In the genomic region with DNA sequence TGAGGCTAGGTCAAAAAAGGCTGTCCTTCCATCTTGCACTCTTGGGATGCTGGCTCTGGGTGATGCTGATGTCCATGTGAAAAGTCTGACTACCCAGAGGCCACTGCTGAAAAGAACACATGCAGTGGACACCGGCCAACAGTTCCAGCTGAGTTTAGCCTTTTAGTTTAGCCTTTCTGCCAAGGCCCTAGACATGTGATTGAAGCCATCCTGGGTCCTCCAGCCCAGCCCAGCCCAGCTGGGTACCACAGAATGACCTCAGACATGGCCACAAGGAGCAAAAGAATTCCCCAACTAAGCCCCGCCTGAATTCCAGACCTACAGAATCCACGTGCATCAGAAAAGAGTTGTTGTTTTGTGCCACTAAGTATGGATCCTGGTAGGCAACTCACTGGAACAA, we compare ENCODE assay signal across 12 cellular contexts. TPM values are rescaled to one million over a fixed set of nuclear protein-coding genes. Genes with fewer than 3 reads are reported as not detected.
DNase-seq lines count a peak whose midpoint lies in the region; ATAC-seq and TF ChIP-seq lines count a peak whose summit lies in the region.
"Had no signal": no experiment of that assay in that cellular context is flagged by ENCODE, and none has a peak within 500 bp of the region (broad histone marks: within the 10 kb centered on the region; RNA-seq: fewer than 3 reads in every experiment).

No MANE protein-coding gene starts in this region.

- H3K36me3 ChIP-seq in heart left ventricle (peaks cover 0 to 10% (median 0%) of the 10 kb centered on the region in 9 donors), skeletal muscle tissue (ENCODE audit: control insufficient read depth in 3 of 3, insufficient read depth in 3 of 3, low read length in 3 of 3) (peaks cover 0 to 2% (median 0%) of the 10 kb centered on the region in 3 donors)
- H3K36me3 ChIP-seq in CD8-positive, alpha-beta T cell (ENCODE audit: insufficient read depth, low read length), result peaks cover 7% of the 10 kb centered on the region

- TF ChIP-seq CTCF in heart left ventricle (IDR thresholded peaks at IDR 0.05), result no peak
- TF ChIP-seq CTCF in CD8-positive, alpha-beta T cell (IDR thresholded peaks at IDR 0.05), result no peak

- H3K4me1 Mint-ChIP-seq in CD8-positive, alpha-beta T cell (ENCODE audit: low read depth), result peaks cover 16% of the 10 kb centered on the region
- peaks cover 35% of the 10 kb centered on the region for H3K4me1 Mint-ChIP-seq in activated naive CD4-positive, alpha-beta T cell treated with anti-CD3 and anti-CD28 coated beads, Interleukin-2, amount 10 ng/mL, durations not matched to agents 7 days and 5 days

- WGBS in heart left ventricle, 4 donors, result 35 to 46% (median 36%) methylated on average over 3 of the region's 3 CpGs

- H3K9me3 Mint-ChIP-seq in CD8-positive, alpha-beta T cell, result no peaks in the 10 kb centered on the region
- no peaks in the 10 kb centered on the region for H3K9me3 Mint-ChIP-seq in activated naive CD4-positive, alpha-beta T cell treated with anti-CD3 and anti-CD28 coated beads, Interleukin-2, amount 10 ng/mL, durations not matched to agents 7 days and 5 days

- H3K27ac Mint-ChIP-seq in CD8-positive, alpha-beta T cell, result no peak overlapping the region
- no peak overlapping the region for H3K27ac Mint-ChIP-seq in activated naive CD4-positive, alpha-beta T cell treated with anti-CD3 and anti-CD28 coated beads, Interleukin-2, amount 10 ng/mL, durations not matched to agents 7 days and 5 days

- H3K9ac ChIP-seq in skeletal muscle tissue (ENCODE audit: low read depth in 1 of 3, low read length in 3 of 3), result no peak overlapping the region

- intact Hi-C loops in heart left ventricle (cut with DNase I), result no loop called here
- intact Hi-C loops in CD8-positive, alpha-beta T cell (cut with DNase I, micrococcal nuclease), result no loop called here

- peaks cover 18% of the 10 kb centered on the region for H3K36me3 Mint-ChIP-seq in CD8-positive, alpha-beta T cell
- peaks cover 10% of the 10 kb centered on the region for H3K36me3 Mint-ChIP-seq in activated naive CD4-positive, alpha-beta T cell treated with anti-CD3 and anti-CD28 coated beads, Interleukin-2, amount 10 ng/mL, durations not matched to agents 7 days and 5 days

- H3K27me3 Mint-ChIP-seq in CD8-positive, alpha-beta T cell (ENCODE audit: low read depth), result no peaks in the 10 kb centered on the region
- peaks cover 7% of the 10 kb centered on the region for H3K27me3 Mint-ChIP-seq in activated naive CD4-positive, alpha-beta T cell treated with anti-CD3 and anti-CD28 coated beads, Interleukin-2, amount 10 ng/mL, durations not matched to agents 7 days and 5 days

- no peaks in the 10 kb centered on the region for H3K27me3 ChIP-seq in heart left ventricle
- H3K27me3 ChIP-seq in skeletal muscle tissue (ENCODE audit: control insufficient read depth in 3 of 3, insufficient read depth in 3 of 3, low read length in 3 of 3), result no peaks in the 10 kb centered on the region
- H3K27me3 ChIP-seq in CD8-positive, alpha-beta T cell (ENCODE audit: insufficient read depth, low read length), result no peaks in the 10 kb centered on the region

- H3K9me3 ChIP-seq in heart left ventricle (no peaks in the 10 kb centered on the region), skeletal muscle tissue (ENCODE audit: control insufficient read depth in 3 of 3, low read length in 3 of 3) (no peaks in the 10 kb centered on the region)
- no peaks in the 10 kb centered on the region for H3K9me3 ChIP-seq in CD8-positive, alpha-beta T cell (ENCODE audit: low read length)

- peak; percentile 72 to 89 (median 88) for ATAC-seq in heart left ventricle
- ATAC-seq in HG03432 (IDR thresholded peaks at IDR 0.05; ENCODE audit: unreplicated experiment), result no peak
- no peak for ATAC-seq in GM21423 (IDR thresholded peaks at IDR 0.05; ENCODE audit: unreplicated experiment)
- no peak for ATAC-seq in CD8-positive, alpha-beta T cell

- CTCF ChIA-PET in CD8-positive, alpha-beta T cell (lab: Charles Lee), result interaction anchor here (0.6 to 15.6 kb wide), 4 partner anchors 16 to 114 kb away, joined by 3 to 490 read pairs (median 4); a partner anchor contains a TSS
- CTCF ChIA-PET in activated naive CD4-positive, alpha-beta T cell treated with anti-CD3 and anti-CD28 coated beads, Interleukin-2, amount 10 ng/mL, durations not matched to agents 7 days and 5 days (lab: Charles Lee), result interaction anchor here (1.1 to 13.6 kb wide), 4 partner anchors 16 to 139 kb away, joined by 3 to 382 read pairs (median 36); a partner anchor contains a TSS

- H3K4me3 ChIP-seq in heart left ventricle (no peak overlapping the region), skeletal muscle tissue (ENCODE audit: low read length in 3 of 3) (no peak overlapping the region)
- H3K4me3 ChIP-seq in CD8-positive, alpha-beta T cell (ENCODE audit: low read depth, low read length), result no peak overlapping the region

- no peak overlapping the region for H3K4me3 Mint-ChIP-seq in CD8-positive, alpha-beta T cell
- H3K4me3 Mint-ChIP-seq in activated naive CD4-positive, alpha-beta T cell treated with anti-CD3 and anti-CD28 coated beads, Interleukin-2, amount 10 ng/mL, durations not matched to agents 7 days and 5 days, result no peak overlapping the region

- POLR2A ChIA-PET in CD8-positive, alpha-beta T cell (lab: Charles Lee), result interaction anchor here (1.3 kb wide), 1 partner anchor 60 kb away, joined by 3 read pairs; no protein-coding TSS in a partner anchor

- DNase-seq in H4 (ENCODE audit: low spot score), result peak; percentile 43
- DNase-seq in amygdala (lab: John Stamatoyannopoulos, UW), result peak in 54 of 56 donors; percentile 32 to 97 (median 81)
- peak; percentile 64 to 92 (median 81) for DNase-seq in heart left ventricle
- no peak for DNase-seq in CD8-positive, alpha-beta T cell
- DNase-seq in activated naive CD4-positive, alpha-beta T cell treated with anti-CD3 and anti-CD28 coated beads, Interleukin-2, amount 10 ng/mL, durations not matched to agents 7 days and 5 days, result no peak
- DNase-seq: NCI-H1436; stimulated activated CD4-positive, alpha-beta T cell treated with anti-CD3 and anti-CD28 coated beads, Interleukin-15, amount 100 ng/mL, for 24 hours had no signal

- TF ChIP-seq POLR2A in heart left ventricle (IDR thresholded peaks at IDR 0.05), result no peak

- H3K4me1 ChIP-seq in heart left ventricle, result peaks cover 0 to 15% (median 7%) of the 10 kb centered on the region in 12 donors
- peaks cover 7 to 13% (median 9%) of the 10 kb centered on the region in 3 donors for H3K4me1 ChIP-seq in skeletal muscle tissue (ENCODE audit: control insufficient read depth in 3 of 3, insufficient read depth in 3 of 3, low read length in 3 of 3)
- peaks cover 15% of the 10 kb centered on the region for H3K4me1 ChIP-seq in CD8-positive, alpha-beta T cell (ENCODE audit: insufficient read depth, low read length)

- H3K27ac ChIP-seq in heart left ventricle (peak overlapping the region in 9 of 12 donors; percentile 26 to 73 (median 64)), skeletal muscle tissue (ENCODE audit: low read depth, low read length) (peak overlapping the region; percentile 44)
- H3K27ac ChIP-seq in CD8-positive, alpha-beta T cell (ENCODE audit: low read depth, low read length), result no peak overlapping the region

RNA-seq across cellular contexts. Expression of a gene that starts 17.4 kb away (rescaled TPM):
- total RNA-seq in H4 (2014; rRNA removed; shearing (Covaris generic)), result 83.5 and 118 TPM in 2 replicates
- total RNA-seq in heart left ventricle (100 to 1,000 TPM; 124 to 224 (median 165) TPM), skeletal muscle tissue (16.2 TPM)
- polyA plus RNA-seq in heart left ventricle, result 100 to 1,000 TPM; 106 to 175 TPM
- 100 to 1,000 TPM; 213 to 230 TPM for total RNA-seq in CD8-positive, alpha-beta T cell

RNA-seq across cellular contexts. Expression of a gene that starts 25.2 kb away (rescaled TPM):
- 2.7 and 3.8 TPM in 2 replicates for total RNA-seq in H4 (2014; rRNA removed; shearing (Covaris generic))
- total RNA-seq in heart left ventricle (100 to 1,000 TPM; 209 to 395 (median 346) TPM), skeletal muscle tissue (3.7 TPM)
- polyA plus RNA-seq in heart left ventricle, result 100 to 1,000 TPM; 331 to 423 TPM
- 10 to 100 TPM; 25.0 to 27.6 TPM for total RNA-seq in CD8-positive, alpha-beta T cell

RNA-seq across cellular contexts. Expression of a gene that starts 36.2 kb away (rescaled TPM):
- not detected in 2 replicates for total RNA-seq in H4 (2014; rRNA removed; shearing (Covaris generic))
- total RNA-seq in heart left ventricle (1 to 10 TPM in 1 of 9 donors, under 1 TPM in 1, not detected in 7; 0.77 to 4.7 TPM), skeletal muscle tissue (not detected)
- under 1 TPM in 1 of 2 donors, not detected in 1; 0.51 TPM for polyA plus RNA-seq in heart left ventricle
- not detected for total RNA-seq in CD8-positive, alpha-beta T cell
- total RNA-seq: dermis microvascular lymphatic vessel endothelial cell, SK-MEL-5 had no signal

RNA-seq across cellular contexts. Expression of a gene that starts 55.2 kb away (rescaled TPM):
- not detected in 2 replicates for total RNA-seq in H4 (2014; rRNA removed; shearing (Covaris generic))
- 1 to 10 TPM in 2 of 9 donors, under 1 TPM in 5, not detected in 2; 0.32 to 3.2 (median 0.76) TPM for total RNA-seq in heart left ventricle
- polyA plus RNA-seq in heart left ventricle, result 1 to 10 TPM in 1 of 2 donors, under 1 TPM in 1; 0.40 to 1.5 TPM
- not detected for total RNA-seq in skeletal muscle tissue
- total RNA-seq in CD8-positive, alpha-beta T cell, result under 1 TPM in 1 of 2 experiments, not detected in 1; 0.31 TPM
- total RNA-seq: dermis microvascular lymphatic vessel endothelial cell, SK-MEL-5 had no signal

Comparison
In these comparisons a context has a peak if more than half of its experiments do, and no peak if none do; other contexts are left out.
1. DNase-seq: peak in H4 (single experiment), amygdala (54 of 56) and heart left ventricle (5 of 5); none in CD8-positive, alpha-beta T cell (0 of 7) and activated naive CD4-positive, alpha-beta T cell treated with anti-CD3 and anti-CD28 coated beads, Interleukin-2, amount 10 ng/mL, durations not matched to agents 7 days and 5 days (single experiment).
2. ATAC-seq: peak in heart left ventricle (4 of 4); none in HG03432 (single experiment), GM21423 (single experiment) and CD8-positive, alpha-beta T cell (single experiment).
3. RNA of a gene that starts 25.2 kb away (total RNA-seq): 209 to 395 TPM in heart left ventricle; 25.0 to 27.6 TPM in CD8-positive, alpha-beta T cell, 2.7 to 3.8 TPM in H4 and 3.7 TPM in skeletal muscle tissue (single experiment); every median in the first group is over 4 times any median in the second.